ENCODE assay signal across 9 cellular contexts in genomic region chr2:231387904-231388724, GRCh38. TPM values are rescaled to one million over a fixed set of nuclear protein-coding genes. Genes with fewer than 3 reads are reported as not detected.
A peak's percentile ranks its signal among the peaks of the same experiment; 100 is the strongest.
DNase-seq lines count a peak whose midpoint lies in the region; TF ChIP-seq lines count a peak whose summit lies in the region.
"Had no signal": no experiment of that assay in that cellular context is flagged by ENCODE, and none has a peak within 500 bp of the region (broad histone marks: within the 10 kb centered on the region; RNA-seq: fewer than 3 reads in every experiment).

No MANE protein-coding gene starts in this region.

- H3K9ac ChIP-seq in smooth muscle cell (ENCODE audit: low read depth) = no peak overlapping the region

- no peak for TF ChIP-seq CTCF in hepatocyte (IDR thresholded peaks at IDR 0.05; ENCODE audit: poor library complexity)
- TF ChIP-seq CTCF in smooth muscle cell (IDR thresholded peaks at IDR 0.05; ENCODE audit: borderline replicate concordance, insufficient read depth, poor library complexity, severe bottlenecking) = no peak
- TF ChIP-seq CTCF in esophagus squamous epithelium (IDR thresholded peaks at IDR 0.05) = no peak

- no peaks in the 10 kb centered on the region for H3K9me2 ChIP-seq in hepatocyte (replicated peaks; ENCODE audit: insufficient read depth)

- no peaks in the 10 kb centered on the region for H3F3A ChIP-seq in smooth muscle cell (ENCODE audit: low read depth)

- H3K4me2 ChIP-seq in hepatocyte = no peak overlapping the region
- H3K4me2 ChIP-seq in smooth muscle cell = peak overlapping the region; percentile 65

- H3K4me3 ChIP-seq in hepatocyte (no peak overlapping the region), smooth muscle cell (no peak overlapping the region), esophagus squamous epithelium (no peak overlapping the region)

- H3K9me3 ChIP-seq in hepatocyte (ENCODE audit: low read depth) (no peaks in the 10 kb centered on the region), smooth muscle cell (replicated peaks; ENCODE audit: low read depth) (no peaks in the 10 kb centered on the region), esophagus squamous epithelium (peaks cover 0 to 10% (median 0%) of the 10 kb centered on the region in 3 donors)

- no peak overlapping the region for H2AFZ ChIP-seq in hepatocyte
- no peak overlapping the region for H2AFZ ChIP-seq in smooth muscle cell (ENCODE audit: low read depth)

- no peak for TF ChIP-seq POLR2A in esophagus squamous epithelium (IDR thresholded peaks at IDR 0.05)

- DNase-seq in HK-2 (ENCODE audit: unreplicated experiment) (peak; percentile 48), amygdala (lab: John Stamatoyannopoulos, UW) (peak in 55 of 56 donors; percentile 44 to 98 (median 90)), hepatocyte (ENCODE audit: low spot score) (peak; percentile 50), smooth muscle cell (lab: John Stamatoyannopoulos, UW; ENCODE audit: unreplicated experiment) (peak; percentile 37), esophagus squamous epithelium (lab: John Stamatoyannopoulos, UW) (no peak), NCI-H2196 treated with DMSO at 0.1 percent for 48 hours (lab: John Stamatoyannopoulos, UW; ENCODE audit: unreplicated experiment) (no peak), NCI-H2107 treated with DMSO at 0.1 percent for 48 hours (lab: John Stamatoyannopoulos, UW; ENCODE audit: unreplicated experiment) (no peak), HuH-7.5 (ENCODE audit: low spot score) (no peak)
- DNase-seq: activated CD4-positive, alpha-beta T cell treated with anti-CD3 and anti-CD28 coated beads, Interleukin-2, amount 10 ng/mL, durations not matched to agents 7 days and 5 days had no signal

- no peaks in the 10 kb centered on the region for H3K36me3 ChIP-seq in hepatocyte (replicated peaks; ENCODE audit: insufficient read depth, low read depth)
- no peaks in the 10 kb centered on the region for H3K36me3 ChIP-seq in smooth muscle cell (ENCODE audit: low read depth)
- H3K36me3 ChIP-seq in esophagus squamous epithelium = peaks cover 0 to 5% (median 0%) of the 10 kb centered on the region in 3 donors

- 77% methylated on average over 25 of the region's 26 CpGs for WGBS in hepatocyte (ENCODE audit: low lambda C conversion rate, missing lambda C conversion rate)
- 65% methylated on average over 26 of the region's 26 CpGs for WGBS in smooth muscle cell (ENCODE audit: low lambda C conversion rate)
- 47 to 84% methylated on average over 8 to 11 of the region's 26 CpGs for WGBS in esophagus squamous epithelium, 2 donors

- H3K27me3 ChIP-seq in hepatocyte (no peaks in the 10 kb centered on the region), smooth muscle cell (ENCODE audit: low read depth) (no peaks in the 10 kb centered on the region), esophagus squamous epithelium (peaks cover 0 to 21% (median 0%) of the 10 kb centered on the region in 4 donors)

- H3K27ac ChIP-seq in hepatocyte (no peak overlapping the region), smooth muscle cell (ENCODE audit: low read depth) (peak overlapping the region; percentile 52), esophagus squamous epithelium (no peak overlapping the region)

- H3K79me2 ChIP-seq in hepatocyte = no peaks in the 10 kb centered on the region
- no peaks in the 10 kb centered on the region for H3K79me2 ChIP-seq in smooth muscle cell (ENCODE audit: low read depth)

- no peaks in the 10 kb centered on the region for H4K20me1 ChIP-seq in hepatocyte (ENCODE audit: insufficient read depth, poor library complexity, severe bottlenecking)
- H4K20me1 ChIP-seq in smooth muscle cell (ENCODE audit: low read depth) = no peaks in the 10 kb centered on the region

- H3K4me1 ChIP-seq in hepatocyte (ENCODE audit: insufficient read depth) (peaks cover 8% of the 10 kb centered on the region), smooth muscle cell (ENCODE audit: low read depth) (no peaks in the 10 kb centered on the region), esophagus squamous epithelium (peaks cover 0 to 7% (median 0%) of the 10 kb centered on the region in 3 donors)

- intact Hi-C loops in esophagus squamous epithelium (cut with DNase I) = no loop called here

RNA-seq across cellular contexts. Expression of gene B3GNT7, which starts 7.4 kb away (rescaled TPM):
- total RNA-seq in hepatocyte (4.0 and 6.2 TPM in 2 replicates), smooth muscle cell (0.85 and 1.5 TPM in 2 replicates), esophagus squamous epithelium (1 to 10 TPM; 2.1 to 8.1 (median 5.2) TPM)
- polyA plus RNA-seq in hepatocyte (2.3 and 4.3 TPM in 2 replicates), smooth muscle cell (0.62 and 1.0 TPM in 2 replicates)
- total RNA-seq: activated CD4-positive, alpha-beta T cell treated with anti-CD3 and anti-CD28 coated beads, Interleukin-2, amount 10 ng/mL, durations not matched to agents 7 days and 5 days had no signal

Comparison
In these comparisons a context has a peak if more than half of its experiments do, and no peak if none do; other contexts are left out.
1. DNase-seq: peak in HK-2 (single experiment), amygdala (55 of 56), hepatocyte (single experiment) and smooth muscle cell (single experiment); none in esophagus squamous epithelium (single experiment), NCI-H2196 treated with DMSO at 0.1 percent for 48 hours (single experiment), NCI-H2107 treated with DMSO at 0.1 percent for 48 hours (single experiment) and HuH-7.5 (single experiment).